In genomic region chr14:100221419-100222218, GRCh38 we compare ENCODE assay signal across 8 cellular contexts. TPM values are rescaled to one million over a fixed set of nuclear protein-coding genes. Genes with fewer than 3 reads are reported as not detected.
A peak's percentile ranks its signal among the peaks of the same experiment; 100 is the strongest.
DNase-seq lines count a peak whose midpoint lies in the region; ATAC-seq and TF ChIP-seq lines count a peak whose summit lies in the region.

No MANE protein-coding gene starts in this region.

- peak overlapping the region; percentile 95 for H3K4me3 ChIP-seq in CD8-positive, alpha-beta T cell (ENCODE audit: low read depth, low read length)
- H3K4me3 ChIP-seq in OCI-LY3 (ENCODE audit: low read length) (peak overlapping the region; percentile 85), heart right ventricle (peak overlapping the region in 9 of 10 donors; percentile 31 to 60 (median 54)), retinal pigment epithelial cell (ENCODE audit: low read length) (peak overlapping the region; percentile 65)

- peak overlapping the region; percentile 92 for H3K4me2 ChIP-seq in OCI-LY3 (ENCODE audit: low read length)

- H3K9me3 ChIP-seq in CD8-positive, alpha-beta T cell (ENCODE audit: low read length) = no peaks in the 10 kb centered on the region
- no peaks in the 10 kb centered on the region for H3K9me3 ChIP-seq in OCI-LY3 (ENCODE audit: insufficient read depth, low read length)
- H3K9me3 ChIP-seq in heart right ventricle = no peaks in the 10 kb centered on the region

- H3K27ac Mint-ChIP-seq in CD8-positive, alpha-beta T cell = no peak overlapping the region
- no peak overlapping the region for H3K27ac Mint-ChIP-seq in type B pancreatic cell

- 10 to 14% methylated on average over 16 of the region's 16 CpGs for WGBS in heart right ventricle, 2 donors

- H3K4me1 Mint-ChIP-seq in CD8-positive, alpha-beta T cell (ENCODE audit: low read depth) = peaks cover 7% of the 10 kb centered on the region
- peaks cover 4% of the 10 kb centered on the region for H3K4me1 Mint-ChIP-seq in type B pancreatic cell (ENCODE audit: unreplicated experiment)

- peak; percentile 96 for ATAC-seq in CD8-positive, alpha-beta T cell
- ATAC-seq in GM19372 (IDR thresholded peaks at IDR 0.05; ENCODE audit: low read depth, unreplicated experiment) (peak; percentile 98), HG03442 (IDR thresholded peaks at IDR 0.05; ENCODE audit: unreplicated experiment) (peak; percentile 92), heart right ventricle (peak; percentile 55 to 88 (median 78))

- H4K20me1 ChIP-seq in OCI-LY3 (ENCODE audit: insufficient read depth, low read length) = no peaks in the 10 kb centered on the region

- peak; percentile 40 to 81 (median 68) for DNase-seq in CD8-positive, alpha-beta T cell
- peak; percentile 49 for DNase-seq in activated T-helper 9 cell treated with anti-CD3 and anti-CD28 coated beads, Interleukin-2, amount 50 U/mL, for 16 hours (ENCODE audit: low read depth)
- DNase-seq in heart right ventricle (peak; percentile 42 to 52), retinal pigment epithelial cell (ENCODE audit: low read depth) (no peak), type B pancreatic cell (ENCODE audit: extremely low spot score, unreplicated experiment) (no peak)

- peaks cover 45% of the 10 kb centered on the region for H3K4me1 ChIP-seq in CD8-positive, alpha-beta T cell (ENCODE audit: insufficient read depth, low read length)
- H3K4me1 ChIP-seq in OCI-LY3 (ENCODE audit: low read length) (peaks cover 12% of the 10 kb centered on the region), heart right ventricle (peaks cover 2 to 41% (median 22%) of the 10 kb centered on the region in 9 donors)

- no peaks in the 10 kb centered on the region for H3K36me3 Mint-ChIP-seq in CD8-positive, alpha-beta T cell
- H3K36me3 Mint-ChIP-seq in type B pancreatic cell = peaks cover 4% of the 10 kb centered on the region

- intact Hi-C loops in CD8-positive, alpha-beta T cell (cut with DNase I, micrococcal nuclease) = loop anchor here (1.0 to 5.0 kb wide), 5 partner anchors 7 to 539 kb away; partner anchors contain the start of gene CYP46A1 (in 1 of the 2)
- intact Hi-C loops in heart right ventricle (cut with DNase I) = no loop called here

- peaks cover 6% of the 10 kb centered on the region; the same call in 1 of the 2 replicates for H3K79me2 ChIP-seq in OCI-LY3 (ENCODE audit: low read length)

- H3K9me3 Mint-ChIP-seq in CD8-positive, alpha-beta T cell = no peaks in the 10 kb centered on the region
- no peaks in the 10 kb centered on the region for H3K9me3 Mint-ChIP-seq in type B pancreatic cell

- CTCF ChIA-PET in CD8-positive, alpha-beta T cell (lab: Charles Lee) = interaction anchor here (0.6 to 5.6 kb wide), 14 partner anchors 9 to 113 kb away, joined by 3 to 52 read pairs (median 4); no protein-coding TSS in a partner anchor

- no peak overlapping the region for H3K4me3 Mint-ChIP-seq in CD8-positive, alpha-beta T cell
- no peak overlapping the region for H3K4me3 Mint-ChIP-seq in type B pancreatic cell

- H3K36me3 ChIP-seq in CD8-positive, alpha-beta T cell (ENCODE audit: insufficient read depth, low read length) = no peaks in the 10 kb centered on the region
- H3K36me3 ChIP-seq in OCI-LY3 (replicated peaks; ENCODE audit: low read depth, low read length) (no peaks in the 10 kb centered on the region), heart right ventricle (no peaks in the 10 kb centered on the region)

- POLR2A ChIA-PET in CD8-positive, alpha-beta T cell (lab: Charles Lee) = interaction anchor here (0.6 to 5.5 kb wide), 8 partner anchors 8 to 156 kb away, joined by 3 to 81 read pairs (median 12); partner anchors contain the start of genes EVL and YY1

- peak overlapping the region; percentile 76 for H3K27ac ChIP-seq in CD8-positive, alpha-beta T cell (ENCODE audit: low read depth, low read length)
- H3K27ac ChIP-seq in OCI-LY3 (ENCODE audit: low read length) (no peak overlapping the region; the same call in 1 of the 2 replicates), heart right ventricle (peak overlapping the region in 9 of 10 donors; percentile 4 to 83 (median 39))

- TF ChIP-seq CTCF in CD8-positive, alpha-beta T cell (IDR thresholded peaks at IDR 0.05) = no peak
- TF ChIP-seq CTCF in OCI-LY3 (IDR thresholded peaks at IDR 0.05; ENCODE audit: low read depth, low read length) (no peak), heart right ventricle (IDR thresholded peaks at IDR 0.05) (no peak), retinal pigment epithelial cell (conservative IDR thresholded peaks at IDR 0.05; ENCODE audit: low read depth, low read length) (no peak), type B pancreatic cell (conservative IDR thresholded peaks at IDR 0.05) (no peak)

- no peaks in the 10 kb centered on the region for H3K27me3 ChIP-seq in CD8-positive, alpha-beta T cell (ENCODE audit: insufficient read depth, low read length)
- H3K27me3 ChIP-seq in OCI-LY3 (ENCODE audit: low read depth, low read length) = no peaks in the 10 kb centered on the region
- no peaks in the 10 kb centered on the region for H3K27me3 ChIP-seq in heart right ventricle

- no peaks in the 10 kb centered on the region for H3K27me3 Mint-ChIP-seq in CD8-positive, alpha-beta T cell (ENCODE audit: low read depth)
- no peaks in the 10 kb centered on the region for H3K27me3 Mint-ChIP-seq in type B pancreatic cell

- peak overlapping the region; percentile 93 for H2AFZ ChIP-seq in OCI-LY3 (ENCODE audit: low read depth, low read length)

- peak overlapping the region; percentile 63 for H3K9ac ChIP-seq in OCI-LY3 (ENCODE audit: low read length)

RNA-seq across cellular contexts. Expression of gene YY1, which starts 17.3 kb away (rescaled TPM):
- 10 to 100 TPM; 70.0 to 80.7 TPM for total RNA-seq in CD8-positive, alpha-beta T cell
- total RNA-seq in heart right ventricle (10 to 100 TPM; 37.4 to 58.3 (median 48.6) TPM), type B pancreatic cell (ENCODE audit: low replicate concordance) (79.8 and 98.0 TPM in 2 replicates)
- polyA plus RNA-seq in heart right ventricle = 10 to 100 TPM; 17.6 to 18.4 TPM

Comparison
In these comparisons a context has a peak if more than half of its experiments do, and no peak if none do; other contexts are left out.
1. DNase-seq: peak in CD8-positive, alpha-beta T cell (7 of 7), activated T-helper 9 cell treated with anti-CD3 and anti-CD28 coated beads, Interleukin-2, amount 50 U/mL, for 16 hours (single experiment) and heart right ventricle (2 of 2); none in retinal pigment epithelial cell (single experiment) and type B pancreatic cell (single experiment).
2. intact Hi-C loops: an anchor here in CD8-positive, alpha-beta T cell (1.0 to 5.0 kb wide); none called in heart right ventricle.
3. Peak in every context shown above with its lines, with median percentiles within 50 percentile points of each other: ATAC-seq and H3K4me3 ChIP-seq.